In the genomic region with DNA sequence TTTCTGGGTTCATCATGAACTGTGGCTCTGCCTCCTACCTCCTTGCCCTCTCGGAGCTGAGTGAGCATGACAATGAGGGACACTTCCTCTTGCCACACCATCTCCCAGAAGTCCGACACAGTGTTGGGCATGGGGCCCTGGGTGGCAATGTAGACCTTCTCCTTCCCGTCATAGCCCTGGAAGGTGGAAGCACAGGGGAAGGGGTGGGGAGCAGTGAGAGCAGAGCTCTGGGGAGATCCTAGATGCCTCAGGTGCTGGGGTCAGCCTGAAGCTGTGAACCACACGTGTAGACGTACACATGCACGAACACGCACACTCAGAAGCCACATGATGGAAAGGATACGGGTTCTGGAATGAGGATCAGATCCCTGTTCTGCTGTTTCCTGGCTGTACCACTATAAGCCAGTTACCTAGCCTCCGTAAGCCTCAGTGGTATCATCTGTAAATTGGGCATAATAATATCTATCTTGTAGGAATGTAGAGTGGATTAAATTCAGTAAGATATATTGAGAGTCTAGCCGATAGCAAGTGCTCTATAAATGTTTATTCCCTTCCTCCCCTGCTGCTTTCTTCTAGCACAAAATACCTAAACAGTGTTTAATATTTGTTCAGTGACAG, we compare ENCODE assay signal across 15 cellular contexts. TPM values are rescaled to one million over a fixed set of nuclear protein-coding genes. Genes with fewer than 3 reads are reported as not detected.
DNase-seq lines count a peak whose midpoint lies in the region; ATAC-seq lines count a peak whose summit lies in the region.
"Had no signal": no experiment of that assay in that cellular context is flagged by ENCODE, and none has a peak within 500 bp of the region (broad histone marks: within the 10 kb centered on the region; RNA-seq: fewer than 3 reads in every experiment).

No MANE protein-coding gene starts in this region.

- H3K27ac Mint-ChIP-seq in T-helper 2 cell treated with Interferon-gamma antibody and Interleukin-4, amounts not matched to agents 5 μg/mL and 100 μg/mL, for 36 hours: peak overlapping the region; percentile 47
- peak overlapping the region; percentile 18 to 43 (median 34) for H3K27ac Mint-ChIP-seq in IgD-negative memory B cell
- peak overlapping the region; percentile 65 for H3K27ac Mint-ChIP-seq in activated naive CD8-positive, alpha-beta T cell treated with anti-CD3 and anti-CD28 coated beads for 36 hours
- H3K27ac Mint-ChIP-seq in natural killer cell treated with Interleukin-12 subunit alpha and Interleukin-12 subunit beta and Interleukin-15 and Interleukin-18, amount 100 ng/mL, for 72 hours: peak overlapping the region; percentile 56 to 70
- H3K27ac Mint-ChIP-seq: stimulated activated naive B cell treated with anti-CD40 and anti-IgM and Interleukin-4, amounts not matched to agents 10 μg/mL and 1 μg/mL and 100 μg/mL, for 72 hours had no signal

- DNase-seq in T-helper 2 cell treated with Interferon-gamma antibody and Interleukin-4, amounts not matched to agents 5 μg/mL and 100 μg/mL, for 36 hours (ENCODE audit: low spot score): no peak
- DNase-seq in T-helper 2 cell: no peak
- no peak for DNase-seq in activated naive CD8-positive, alpha-beta T cell treated with anti-CD3 and anti-CD28 coated beads for 36 hours
- no peak for DNase-seq in natural killer cell treated with Interleukin-12 subunit alpha and Interleukin-12 subunit beta and Interleukin-15 and Interleukin-18, amount 100 ng/mL, for 72 hours (ENCODE audit: low spot score)
- DNase-seq in NOMO-1 treated with dmso at 0.1 percent for 144 hours (lab: John Stamatoyannopoulos, UW; ENCODE audit: unreplicated experiment): no peak
- DNase-seq: 8988T; activated CD4-positive, CD25-positive, alpha-beta regulatory T cell treated with anti-CD3 and anti-CD28 coated beads, Interleukin-2, amount 50 U/mL, for 72 hours; NCI-H1105; stimulated activated naive B cell treated with anti-CD40 and anti-IgM and Interleukin-4, amounts not matched to agents 10 μg/mL and 1 μg/mL and 100 μg/mL, for 72 hours; upper lobe of right lung had no signal

- H3K36me3 Mint-ChIP-seq in T-helper 2 cell treated with Interferon-gamma antibody and Interleukin-4, amounts not matched to agents 5 μg/mL and 100 μg/mL, for 36 hours (ENCODE audit: low read depth): peaks cover 79% of the 10 kb centered on the region
- H3K36me3 Mint-ChIP-seq in IgD-negative memory B cell: peaks cover 4% of the 10 kb centered on the region
- peaks cover 53% of the 10 kb centered on the region for H3K36me3 Mint-ChIP-seq in activated naive CD8-positive, alpha-beta T cell treated with anti-CD3 and anti-CD28 coated beads for 36 hours
- H3K36me3 Mint-ChIP-seq in natural killer cell treated with Interleukin-12 subunit alpha and Interleukin-12 subunit beta and Interleukin-15 and Interleukin-18, amount 100 ng/mL, for 72 hours: peaks cover 37% of the 10 kb centered on the region

- peak overlapping the region; percentile 43 for H3K4me3 Mint-ChIP-seq in T-helper 2 cell treated with Interferon-gamma antibody and Interleukin-4, amounts not matched to agents 5 μg/mL and 100 μg/mL, for 36 hours
- H3K4me3 Mint-ChIP-seq in IgD-negative memory B cell: peak overlapping the region in 1 of 4 donors; percentile 27
- no peak overlapping the region for H3K4me3 Mint-ChIP-seq in activated naive CD8-positive, alpha-beta T cell treated with anti-CD3 and anti-CD28 coated beads for 36 hours
- H3K4me3 Mint-ChIP-seq in natural killer cell treated with Interleukin-12 subunit alpha and Interleukin-12 subunit beta and Interleukin-15 and Interleukin-18, amount 100 ng/mL, for 72 hours: peak overlapping the region; percentile 35
- H3K4me3 Mint-ChIP-seq: stimulated activated naive B cell treated with anti-CD40 and anti-IgM and Interleukin-4, amounts not matched to agents 10 μg/mL and 1 μg/mL and 100 μg/mL, for 72 hours had no signal

- no peak for ATAC-seq in natural killer cell treated with Interleukin-12 subunit alpha and Interleukin-12 subunit beta and Interleukin-15 and Interleukin-18, amount 100 ng/mL, for 72 hours
- ATAC-seq in HG03280 (IDR thresholded peaks at IDR 0.05; ENCODE audit: unreplicated experiment) (no peak), GM18502 (IDR thresholded peaks at IDR 0.05; ENCODE audit: poor library complexity, unreplicated experiment) (no peak)

- no peaks in the 10 kb centered on the region for H3K27me3 Mint-ChIP-seq in T-helper 2 cell treated with Interferon-gamma antibody and Interleukin-4, amounts not matched to agents 5 μg/mL and 100 μg/mL, for 36 hours (ENCODE audit: low read depth)
- H3K27me3 Mint-ChIP-seq in IgD-negative memory B cell: no peaks in the 10 kb centered on the region
- H3K27me3 Mint-ChIP-seq in activated naive CD8-positive, alpha-beta T cell treated with anti-CD3 and anti-CD28 coated beads for 36 hours: no peaks in the 10 kb centered on the region
- H3K27me3 Mint-ChIP-seq in natural killer cell treated with Interleukin-12 subunit alpha and Interleukin-12 subunit beta and Interleukin-15 and Interleukin-18, amount 100 ng/mL, for 72 hours: no peaks in the 10 kb centered on the region
- H3K27me3 Mint-ChIP-seq: stimulated activated naive B cell treated with anti-CD40 and anti-IgM and Interleukin-4, amounts not matched to agents 10 μg/mL and 1 μg/mL and 100 μg/mL, for 72 hours had no signal

- H3K4me1 Mint-ChIP-seq in T-helper 2 cell treated with Interferon-gamma antibody and Interleukin-4, amounts not matched to agents 5 μg/mL and 100 μg/mL, for 36 hours (ENCODE audit: low read depth): peaks cover 48% of the 10 kb centered on the region
- H3K4me1 Mint-ChIP-seq in IgD-negative memory B cell: peaks cover 14 to 21% (median 16%) of the 10 kb centered on the region in 3 donors
- H3K4me1 Mint-ChIP-seq in activated naive CD8-positive, alpha-beta T cell treated with anti-CD3 and anti-CD28 coated beads for 36 hours: peaks cover 30% of the 10 kb centered on the region
- H3K4me1 Mint-ChIP-seq in natural killer cell treated with Interleukin-12 subunit alpha and Interleukin-12 subunit beta and Interleukin-15 and Interleukin-18, amount 100 ng/mL, for 72 hours (ENCODE audit: low read depth in 2 of 2): peaks cover 34 to 36% of the 10 kb centered on the region in 2 donors

- H3K9me3 Mint-ChIP-seq in T-helper 2 cell treated with Interferon-gamma antibody and Interleukin-4, amounts not matched to agents 5 μg/mL and 100 μg/mL, for 36 hours: no peaks in the 10 kb centered on the region
- H3K9me3 Mint-ChIP-seq in IgD-negative memory B cell: no peaks in the 10 kb centered on the region
- no peaks in the 10 kb centered on the region for H3K9me3 Mint-ChIP-seq in activated naive CD8-positive, alpha-beta T cell treated with anti-CD3 and anti-CD28 coated beads for 36 hours
- no peaks in the 10 kb centered on the region for H3K9me3 Mint-ChIP-seq in natural killer cell treated with Interleukin-12 subunit alpha and Interleukin-12 subunit beta and Interleukin-15 and Interleukin-18, amount 100 ng/mL, for 72 hours
- H3K9me3 Mint-ChIP-seq: stimulated activated naive B cell treated with anti-CD40 and anti-IgM and Interleukin-4, amounts not matched to agents 10 μg/mL and 1 μg/mL and 100 μg/mL, for 72 hours had no signal

RNA-seq across cellular contexts. Expression of a gene that starts 6.1 kb away (rescaled TPM):
- 18.7 TPM for polyA plus RNA-seq in IgD-negative memory B cell
- total RNA-seq in activated naive CD8-positive, alpha-beta T cell treated with anti-CD3 and anti-CD28 coated beads for 36 hours: 100 to 1,000 TPM; 317 to 329 TPM
- 100 to 1,000 TPM; 227 to 312 TPM for total RNA-seq in natural killer cell treated with Interleukin-12 subunit alpha and Interleukin-12 subunit beta and Interleukin-15 and Interleukin-18, amount 100 ng/mL, for 72 hours

RNA-seq across cellular contexts. Expression of a gene that starts 9.7 kb away (rescaled TPM):
- polyA plus RNA-seq in IgD-negative memory B cell: 17.3 TPM
- total RNA-seq in activated naive CD8-positive, alpha-beta T cell treated with anti-CD3 and anti-CD28 coated beads for 36 hours: 10 to 100 TPM; 23.4 to 27.8 TPM
- total RNA-seq in natural killer cell treated with Interleukin-12 subunit alpha and Interleukin-12 subunit beta and Interleukin-15 and Interleukin-18, amount 100 ng/mL, for 72 hours: 10 to 100 TPM; 68.0 to 80.0 TPM

RNA-seq across cellular contexts. Expression of a gene that starts 31.5 kb away (rescaled TPM):
- 0.11 TPM for polyA plus RNA-seq in IgD-negative memory B cell
- not detected for total RNA-seq in activated naive CD8-positive, alpha-beta T cell treated with anti-CD3 and anti-CD28 coated beads for 36 hours
- total RNA-seq in natural killer cell treated with Interleukin-12 subunit alpha and Interleukin-12 subunit beta and Interleukin-15 and Interleukin-18, amount 100 ng/mL, for 72 hours: not detected
- total RNA-seq: T-helper 2 cell treated with Interferon-gamma antibody and Interleukin-4, amounts not matched to agents 100 ng/mL and 5 ng/mL, for 36 hours had no signal

RNA-seq across cellular contexts. Expression of a gene that starts 39.3 kb away (rescaled TPM):
- polyA plus RNA-seq in IgD-negative memory B cell: not detected
- under 1 TPM; 0.06 to 0.22 TPM for total RNA-seq in activated naive CD8-positive, alpha-beta T cell treated with anti-CD3 and anti-CD28 coated beads for 36 hours
- total RNA-seq in natural killer cell treated with Interleukin-12 subunit alpha and Interleukin-12 subunit beta and Interleukin-15 and Interleukin-18, amount 100 ng/mL, for 72 hours: 1 to 10 TPM; 5.8 to 5.9 TPM
- total RNA-seq: H4 had no signal
